Comparison of ENCODE assay signal across 9 cellular contexts in the genomic region with DNA sequence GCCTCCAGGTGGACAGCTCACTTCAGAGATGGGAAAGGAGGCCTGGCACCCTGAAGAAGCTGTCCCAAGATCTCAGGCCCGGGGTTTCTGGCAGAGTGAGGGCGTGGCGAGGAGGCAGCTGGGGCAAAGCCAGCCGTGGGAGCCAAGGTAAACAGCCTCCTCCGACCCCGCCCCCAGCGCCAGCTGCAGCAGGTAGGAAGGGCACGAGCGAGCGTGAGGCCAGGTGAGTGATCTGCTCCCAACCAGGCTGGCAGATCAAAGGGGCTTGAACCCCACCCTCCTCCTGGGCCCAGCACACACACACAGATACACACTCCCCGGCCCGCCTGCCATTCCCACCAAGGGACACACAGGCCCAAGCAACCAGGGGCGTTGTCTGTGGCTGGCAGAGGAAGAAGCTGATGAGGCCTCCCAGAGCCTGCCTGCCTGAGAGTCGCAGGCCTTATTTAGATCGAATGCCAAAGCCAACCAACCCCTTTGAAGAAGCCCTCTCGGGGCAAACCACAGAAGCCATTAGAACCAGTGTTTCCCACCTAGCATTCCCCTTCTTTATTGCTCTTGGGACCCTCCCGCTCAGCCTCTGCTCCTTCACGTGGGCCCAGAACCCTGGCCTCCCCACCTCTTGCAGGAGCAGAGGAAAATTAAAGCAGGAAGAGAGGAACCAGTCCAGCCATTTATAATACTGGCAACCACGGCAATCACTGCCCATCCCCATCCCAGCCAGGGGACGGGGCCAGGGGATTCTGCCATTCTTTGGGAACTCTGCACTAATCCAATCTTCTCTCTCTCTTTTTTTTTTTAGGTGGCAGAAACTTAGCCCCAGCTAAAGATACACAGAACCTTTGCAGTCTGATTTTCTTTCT. TPM values are rescaled to one million over a fixed set of nuclear protein-coding genes. Genes with fewer than 3 reads are reported as not detected.
DNase-seq lines count a peak whose midpoint lies in the region; ATAC-seq and TF ChIP-seq lines count a peak whose summit lies in the region.
"Had no signal": no experiment of that assay in that cellular context is flagged by ENCODE, and none has a peak within 500 bp of the region (broad histone marks: within the 10 kb centered on the region; RNA-seq: fewer than 3 reads in every experiment).

No MANE protein-coding gene starts in this region.

- H3K27ac ChIP-seq in dorsolateral prefrontal cortex (peak overlapping the region in 30 of 59 donors; percentile 15 to 95 (median 55)), osteoblast (ENCODE audit: low read depth, low read length) (no peak overlapping the region)

- no peak for TF ChIP-seq CTCF in dorsolateral prefrontal cortex (IDR thresholded peaks at IDR 0.05 in 54 of 56, conservative IDR thresholded peaks at IDR 0.05 in 2 of 56; ENCODE audit: low read depth in 1 of 56, partially characterized antibody in 56 of 56)
- TF ChIP-seq CTCF in osteoblast (IDR thresholded peaks at IDR 0.05; ENCODE audit: extremely low read depth, low read depth, low read length), result no peak

- no peaks in the 10 kb centered on the region for H3K36me3 Mint-ChIP-seq in stimulated activated memory B cell treated with anti-CD40 and anti-IgM and Interleukin-4, amounts not matched to agents 10 μg/mL and 1 μg/mL and 100 μg/mL, for 72 hours

- H3K79me2 ChIP-seq in osteoblast (ENCODE audit: insufficient read depth, low read length), result no peaks in the 10 kb centered on the region

- DNase-seq in DMS53 (lab: John Stamatoyannopoulos, UW) (peak; percentile 92), NCI-H510A treated with DMSO at 0.1 percent for 48 hours (lab: John Stamatoyannopoulos, UW) (peak; percentile 73), dorsolateral prefrontal cortex (no peak), osteoblast (ENCODE audit: insufficient read length, low spot score, missing footprints) (peak; percentile 86), amygdala (lab: John Stamatoyannopoulos, UW) (no peak)

- H3K4me3 ChIP-seq in dorsolateral prefrontal cortex, result peak overlapping the region in 18 of 59 donors; percentile 0 to 75 (median 67)
- no peak overlapping the region for H3K4me3 ChIP-seq in osteoblast (ENCODE audit: insufficient read depth, low read length)

- no peaks in the 10 kb centered on the region for H3K9me3 Mint-ChIP-seq in stimulated activated memory B cell treated with anti-CD40 and anti-IgM and Interleukin-4, amounts not matched to agents 10 μg/mL and 1 μg/mL and 100 μg/mL, for 72 hours
- H3K9me3 Mint-ChIP-seq: activated T-helper 1 cell treated with anti-CD3 and anti-CD28 coated beads, Interleukin-12 subunit alpha, Interleukin-12 subunit beta, Interleukin-2, Interleukin-4 antibody, amounts not matched to agents 30 ng/mL and 10 ng/mL and 1 ng/mL, durations not matched to agents 14 hours and 24 hours and 36 hours had no signal

- H3K4me1 Mint-ChIP-seq in stimulated activated memory B cell treated with anti-CD40 and anti-IgM and Interleukin-4, amounts not matched to agents 10 μg/mL and 1 μg/mL and 100 μg/mL, for 72 hours, result peaks cover 78% of the 10 kb centered on the region

- H3K36me3 ChIP-seq in osteoblast (ENCODE audit: insufficient read depth, low read length), result no peaks in the 10 kb centered on the region

- H3K27me3 ChIP-seq in dorsolateral prefrontal cortex (peaks cover 0 to 27% (median 0%) of the 10 kb centered on the region in 45 donors), osteoblast (ENCODE audit: insufficient read depth, low read length) (peaks cover 63% of the 10 kb centered on the region)

- H3K4me2 ChIP-seq in osteoblast (ENCODE audit: insufficient read depth, low read length), result no peak overlapping the region

- H3K9me3 ChIP-seq in osteoblast (ENCODE audit: low read depth, low read length), result no peaks in the 10 kb centered on the region

- no peaks in the 10 kb centered on the region for H4K20me1 ChIP-seq in osteoblast (ENCODE audit: insufficient read depth, low read length)

- ATAC-seq in stimulated activated memory B cell treated with anti-CD40 and anti-IgM and Interleukin-4, amounts not matched to agents 10 μg/mL and 1 μg/mL and 100 μg/mL, for 72 hours, result no peak
- ATAC-seq in GM19397 (IDR thresholded peaks at IDR 0.05; ENCODE audit: unreplicated experiment) (no peak), HG03108 (IDR thresholded peaks at IDR 0.05; ENCODE audit: unreplicated experiment) (no peak)

- intact Hi-C loops in dorsolateral prefrontal cortex (cut with DNase I), result loop anchor here in 1 of 2 donors (5.0 to 10.0 kb wide), 2 partner anchors 73 to 85 kb away; a partner anchor contains a TSS

- no peak overlapping the region for H3K4me3 Mint-ChIP-seq in stimulated activated memory B cell treated with anti-CD40 and anti-IgM and Interleukin-4, amounts not matched to agents 10 μg/mL and 1 μg/mL and 100 μg/mL, for 72 hours

- no peak overlapping the region for H2AFZ ChIP-seq in osteoblast (ENCODE audit: low read length)

- H3K4me1 ChIP-seq in osteoblast (ENCODE audit: insufficient read depth, low read length), result no peaks in the 10 kb centered on the region

- no peak overlapping the region for H3K27ac Mint-ChIP-seq in stimulated activated memory B cell treated with anti-CD40 and anti-IgM and Interleukin-4, amounts not matched to agents 10 μg/mL and 1 μg/mL and 100 μg/mL, for 72 hours

- peaks cover 93% of the 10 kb centered on the region for H3K27me3 Mint-ChIP-seq in stimulated activated memory B cell treated with anti-CD40 and anti-IgM and Interleukin-4, amounts not matched to agents 10 μg/mL and 1 μg/mL and 100 μg/mL, for 72 hours

RNA-seq across cellular contexts. Expression of a gene that starts 5.0 kb away (rescaled TPM):
- total RNA-seq in dorsolateral prefrontal cortex (10 to 100 TPM in 111 of 120 experiments, 1 to 10 TPM in 9; 5.1 to 28.8 (median 16.2) TPM), osteoblast (under 0.01 TPM in 1 of 2 replicates, not detected in the other)

Comparison
In these comparisons a context has a peak if more than half of its experiments do, and no peak if none do; other contexts are left out.
1. DNase-seq: peak in DMS53 (single experiment), NCI-H510A treated with DMSO at 0.1 percent for 48 hours (single experiment) and osteoblast (single experiment); none in dorsolateral prefrontal cortex (0 of 10) and amygdala (0 of 56).